In genomic region chr2:8153258-8153718, GRCh38 we compare ENCODE assay signal across 16 cellular contexts.
DNase-seq lines count a peak whose midpoint lies in the region; ATAC-seq and TF ChIP-seq lines count a peak whose summit lies in the region.
"Had no signal": no experiment of that assay in that cellular context is flagged by ENCODE, and none has a peak within 500 bp of the region (broad histone marks: within the 10 kb centered on the region; RNA-seq: fewer than 3 reads in every experiment).

No MANE protein-coding gene starts in this region.

- peaks cover 3% of the 10 kb centered on the region for H3K9me3 Mint-ChIP-seq in memory B cell
- no peaks in the 10 kb centered on the region for H3K9me3 Mint-ChIP-seq in naive thymus-derived CD8-positive, alpha-beta T cell

- no peak overlapping the region for H3K4me3 ChIP-seq in upper lobe of right lung
- H3K4me3 ChIP-seq: gastroesophageal sphincter, thyroid gland had no signal

- H3K27ac ChIP-seq in upper lobe of right lung: no peak overlapping the region
- H3K27ac ChIP-seq: gastroesophageal sphincter, thyroid gland had no signal

- no peaks in the 10 kb centered on the region for H3K36me3 Mint-ChIP-seq in memory B cell
- H3K36me3 Mint-ChIP-seq in naive thymus-derived CD8-positive, alpha-beta T cell: no peaks in the 10 kb centered on the region

- H3K27me3 ChIP-seq in upper lobe of right lung: no peaks in the 10 kb centered on the region
- H3K27me3 ChIP-seq: gastroesophageal sphincter, thyroid gland had no signal

- no peaks in the 10 kb centered on the region for H3K9me3 ChIP-seq in upper lobe of right lung
- H3K9me3 ChIP-seq: thyroid gland had no signal

- POLR2A ChIA-PET in naive thymus-derived CD8-positive, alpha-beta T cell (lab: Charles Lee): no interaction called here

- H3K36me3 ChIP-seq in upper lobe of right lung: no peaks in the 10 kb centered on the region
- H3K36me3 ChIP-seq: gastroesophageal sphincter, thyroid gland had no signal

- TF ChIP-seq CTCF in upper lobe of right lung (IDR thresholded peaks at IDR 0.05): no peak

- H3K27ac Mint-ChIP-seq in memory B cell: no peak overlapping the region
- H3K27ac Mint-ChIP-seq in naive thymus-derived CD8-positive, alpha-beta T cell: peak overlapping the region in 1 of 10 donors; percentile 81
- H3K27ac Mint-ChIP-seq: CD4-positive, alpha-beta memory T cell; nephron had no signal

- peaks cover 18% of the 10 kb centered on the region for H3K4me1 Mint-ChIP-seq in memory B cell
- H3K4me1 Mint-ChIP-seq in naive thymus-derived CD8-positive, alpha-beta T cell: peaks cover 8 to 19% (median 13%) of the 10 kb centered on the region in 4 donors

- H3K27me3 Mint-ChIP-seq in memory B cell: peaks cover 29% of the 10 kb centered on the region
- no peaks in the 10 kb centered on the region for H3K27me3 Mint-ChIP-seq in naive thymus-derived CD8-positive, alpha-beta T cell

- peak; percentile 22 for ATAC-seq in GM19023 (IDR thresholded peaks at IDR 0.05; ENCODE audit: unreplicated experiment)
- peak; percentile 20 for ATAC-seq in GM21526 (IDR thresholded peaks at IDR 0.05; ENCODE audit: low FRiP score, unreplicated experiment)
- peak; percentile 29 for ATAC-seq in HG03354 (IDR thresholded peaks at IDR 0.05; ENCODE audit: poor library complexity, severe bottlenecking, unreplicated experiment)
- ATAC-seq in memory B cell (ENCODE audit: low read depth): peak; percentile 8
- ATAC-seq in naive thymus-derived CD8-positive, alpha-beta T cell: no peak
- no peak for ATAC-seq in upper lobe of right lung
- ATAC-seq: gastroesophageal sphincter, Right ventricle myocardium inferior had no signal

- no peak overlapping the region for H3K4me3 Mint-ChIP-seq in memory B cell
- H3K4me3 Mint-ChIP-seq in naive thymus-derived CD8-positive, alpha-beta T cell: no peak overlapping the region
- H3K4me3 Mint-ChIP-seq: nephron had no signal

- H3K4me1 ChIP-seq in upper lobe of right lung: no peaks in the 10 kb centered on the region
- H3K4me1 ChIP-seq: gastroesophageal sphincter, thyroid gland had no signal

- intact Hi-C loops in upper lobe of right lung (cut with DNase I): no loop called here

- DNase-seq in memory B cell (ENCODE audit: low spot score in 2 of 2) (no peak), NCI-H2227 treated with DMSO at 0.1 percent for 48 hours (lab: John Stamatoyannopoulos, UW) (no peak), NCI-H1092 (lab: John Stamatoyannopoulos, UW) (no peak), upper lobe of right lung (no peak)
- DNase-seq in naive thymus-derived CD8-positive, alpha-beta T cell: no peak
- DNase-seq: CD4-positive, alpha-beta memory T cell; effector CD4-positive, alpha-beta T cell; kidney glomerular epithelial cell; NCI-H446; thyroid gland had no signal

Comparison
In these comparisons a context has a peak if more than half of its experiments do, and no peak if none do; other contexts are left out.
1. ATAC-seq: peak in GM19023 (single experiment), GM21526 (single experiment), HG03354 (single experiment) and memory B cell (single experiment); none in naive thymus-derived CD8-positive, alpha-beta T cell (0 of 2) and upper lobe of right lung (single experiment).